Comparison of ENCODE assay signal across 7 cellular contexts in the genomic region with DNA sequence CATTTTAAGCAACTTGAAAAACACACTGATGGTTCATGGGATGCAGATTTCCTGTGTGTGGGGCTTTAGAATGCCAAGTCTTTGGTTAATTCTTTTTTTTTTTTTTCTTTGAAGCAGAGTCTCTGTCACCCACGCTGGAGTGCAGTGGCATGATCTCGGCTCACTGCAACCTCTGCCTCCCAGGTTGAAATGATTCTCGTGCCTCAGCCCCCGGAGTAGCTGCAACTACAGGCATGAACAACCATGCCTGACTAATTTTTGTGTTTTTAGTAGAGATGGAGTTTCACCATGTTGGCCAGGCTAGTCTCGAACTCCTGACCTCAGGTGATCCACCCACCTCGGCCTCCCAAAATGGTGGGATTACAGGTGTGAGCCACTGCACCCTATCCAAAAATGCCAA.
DNase-seq lines count a peak whose midpoint lies in the region; ATAC-seq and TF ChIP-seq lines count a peak whose summit lies in the region.
"Not testable (repeated sequence)": the region's sequence is repeated elsewhere in the genome, so short reads cannot be mapped to it uniquely, and the experiment has no call there.

No MANE protein-coding gene starts in this region.

- peak overlapping the region; percentile 7 for H3K27ac ChIP-seq in CD8-positive, alpha-beta T cell (ENCODE audit: low read depth, low read length)

- not testable (repeated sequence) for H3K4me3 ChIP-seq in CD8-positive, alpha-beta T cell (ENCODE audit: low read depth, low read length)

- H3K9me3 Mint-ChIP-seq in CD8-positive, alpha-beta T cell; activated T-helper 2 cell treated with anti-CD3 and anti-CD28 coated beads, Interferon-gamma antibody, Interleukin-2, Interleukin-4, amounts not matched to agents 10 μg/mL and 5 μg/mL and 100 μg/mL, durations not matched to agents 14 hours and 24 hours and 36 hours; activated naive CD8-positive, alpha-beta T cell treated with anti-CD3 and anti-CD28 coated beads for 36 hours; naive thymus-derived CD8-positive, alpha-beta T cell: not testable (repeated sequence)

- peaks cover 66% of the 10 kb centered on the region for H3K4me1 ChIP-seq in CD8-positive, alpha-beta T cell (ENCODE audit: insufficient read depth, low read length)

- POLR2A ChIA-PET in CD8-positive, alpha-beta T cell (lab: Charles Lee), result not testable (repeated sequence)
- POLR2A ChIA-PET in naive thymus-derived CD8-positive, alpha-beta T cell (lab: Charles Lee), result interaction anchor here (1.0 to 2.0 kb wide), 3 partner anchors 19 to 85 kb away, joined by 4 to 6 read pairs (median 5); no protein-coding TSS in a partner anchor

- not testable (repeated sequence) for H3K36me3 Mint-ChIP-seq in CD8-positive, alpha-beta T cell; activated T-helper 2 cell treated with anti-CD3 and anti-CD28 coated beads, Interferon-gamma antibody, Interleukin-2, Interleukin-4, amounts not matched to agents 10 μg/mL and 5 μg/mL and 100 μg/mL, durations not matched to agents 14 hours and 24 hours and 36 hours (ENCODE audit: low read depth); naive thymus-derived CD8-positive, alpha-beta T cell
- peaks cover 17% of the 10 kb centered on the region for H3K36me3 Mint-ChIP-seq in activated naive CD8-positive, alpha-beta T cell treated with anti-CD3 and anti-CD28 coated beads for 36 hours

- not testable (repeated sequence) for H3K9me3 ChIP-seq in CD8-positive, alpha-beta T cell (ENCODE audit: low read length)

- H3K4me1 Mint-ChIP-seq in CD8-positive, alpha-beta T cell (ENCODE audit: low read depth), result peaks cover 72% of the 10 kb centered on the region
- peaks cover 50% of the 10 kb centered on the region for H3K4me1 Mint-ChIP-seq in activated T-helper 2 cell treated with anti-CD3 and anti-CD28 coated beads, Interferon-gamma antibody, Interleukin-2, Interleukin-4, amounts not matched to agents 10 μg/mL and 5 μg/mL and 100 μg/mL, durations not matched to agents 14 hours and 24 hours and 36 hours (ENCODE audit: low read depth)
- H3K4me1 Mint-ChIP-seq in activated naive CD8-positive, alpha-beta T cell treated with anti-CD3 and anti-CD28 coated beads for 36 hours, result peaks cover 62% of the 10 kb centered on the region
- peaks cover 40 to 77% (median 73%) of the 10 kb centered on the region in 4 donors for H3K4me1 Mint-ChIP-seq in naive thymus-derived CD8-positive, alpha-beta T cell

- H3K4me3 Mint-ChIP-seq in CD8-positive, alpha-beta T cell, result peak overlapping the region; percentile 45
- peak overlapping the region; percentile 50 for H3K4me3 Mint-ChIP-seq in activated T-helper 2 cell treated with anti-CD3 and anti-CD28 coated beads, Interferon-gamma antibody, Interleukin-2, Interleukin-4, amounts not matched to agents 10 μg/mL and 5 μg/mL and 100 μg/mL, durations not matched to agents 14 hours and 24 hours and 36 hours (ENCODE audit: low read depth)
- peak overlapping the region; percentile 38 for H3K4me3 Mint-ChIP-seq in activated naive CD8-positive, alpha-beta T cell treated with anti-CD3 and anti-CD28 coated beads for 36 hours
- peak overlapping the region in 9 of 10 donors; percentile 21 to 89 (median 76) for H3K4me3 Mint-ChIP-seq in naive thymus-derived CD8-positive, alpha-beta T cell

- not testable (repeated sequence) for H3K27me3 ChIP-seq in CD8-positive, alpha-beta T cell (ENCODE audit: insufficient read depth, low read length)

- CTCF ChIA-PET in CD8-positive, alpha-beta T cell (lab: Charles Lee), result not testable (repeated sequence)

- peak overlapping the region; percentile 97 for H3K27ac Mint-ChIP-seq in CD8-positive, alpha-beta T cell
- H3K27ac Mint-ChIP-seq in activated T-helper 2 cell treated with anti-CD3 and anti-CD28 coated beads, Interferon-gamma antibody, Interleukin-2, Interleukin-4, amounts not matched to agents 10 μg/mL and 5 μg/mL and 100 μg/mL, durations not matched to agents 14 hours and 24 hours and 36 hours, result peak overlapping the region; percentile 80
- H3K27ac Mint-ChIP-seq in activated naive CD8-positive, alpha-beta T cell treated with anti-CD3 and anti-CD28 coated beads for 36 hours, result peak overlapping the region; percentile 81
- peak overlapping the region; percentile 94 to 99 (median 98) for H3K27ac Mint-ChIP-seq in naive thymus-derived CD8-positive, alpha-beta T cell

- not testable (repeated sequence) for DNase-seq in CD8-positive, alpha-beta T cell; activated T-helper 2 cell treated with anti-CD3 and anti-CD28 coated beads, Interferon-gamma antibody, Interleukin-2, Interleukin-4, amounts not matched to agents 10 μg/mL and 5 μg/mL and 100 μg/mL, durations not matched to agents 14 hours and 24 hours and 36 hours (ENCODE audit: low spot score); activated naive CD8-positive, alpha-beta T cell treated with anti-CD3 and anti-CD28 coated beads for 36 hours
- DNase-seq in activated CD4-positive, alpha-beta T cell treated with anti-CD3 and anti-CD28 coated beads for 48 hours, result peak; percentile 65
- peak; percentile 28 for DNase-seq in activated CD8-positive, alpha-beta memory T cell treated with anti-CD3 and anti-CD28 coated beads, Interleukin-2, amount 50 U/mL, for 4 hours
- DNase-seq in naive thymus-derived CD8-positive, alpha-beta T cell, result peak in 1 of 10 donors; percentile 39
- peak; percentile 55 for DNase-seq in stimulated activated CD8-positive, alpha-beta memory T cell treated with anti-CD3 and anti-CD28 coated beads, Interleukin-4, amount 100 ng/mL, for 48 hours

- intact Hi-C loops in CD8-positive, alpha-beta T cell (cut with DNase I, micrococcal nuclease); activated T-helper 2 cell treated with anti-CD3 and anti-CD28 coated beads, Interferon-gamma antibody, Interleukin-2, Interleukin-4, amounts not matched to agents 10 μg/mL and 5 μg/mL and 100 μg/mL, durations not matched to agents 14 hours and 24 hours and 36 hours (cut with micrococcal nuclease): not testable (repeated sequence)

- not testable (repeated sequence) for H3K36me3 ChIP-seq in CD8-positive, alpha-beta T cell (ENCODE audit: insufficient read depth, low read length)

- TF ChIP-seq CTCF in CD8-positive, alpha-beta T cell (IDR thresholded peaks at IDR 0.05), result not testable (repeated sequence)

- H3K27me3 Mint-ChIP-seq in CD8-positive, alpha-beta T cell (ENCODE audit: low read depth); activated T-helper 2 cell treated with anti-CD3 and anti-CD28 coated beads, Interferon-gamma antibody, Interleukin-2, Interleukin-4, amounts not matched to agents 10 μg/mL and 5 μg/mL and 100 μg/mL, durations not matched to agents 14 hours and 24 hours and 36 hours (ENCODE audit: low read depth); activated naive CD8-positive, alpha-beta T cell treated with anti-CD3 and anti-CD28 coated beads for 36 hours; naive thymus-derived CD8-positive, alpha-beta T cell: not testable (repeated sequence)

- not testable (repeated sequence) for ATAC-seq in CD8-positive, alpha-beta T cell
- peak; percentile 20 to 49 for ATAC-seq in naive thymus-derived CD8-positive, alpha-beta T cell
